ENCODE assay signal across 23 cellular contexts in the genomic region with DNA sequence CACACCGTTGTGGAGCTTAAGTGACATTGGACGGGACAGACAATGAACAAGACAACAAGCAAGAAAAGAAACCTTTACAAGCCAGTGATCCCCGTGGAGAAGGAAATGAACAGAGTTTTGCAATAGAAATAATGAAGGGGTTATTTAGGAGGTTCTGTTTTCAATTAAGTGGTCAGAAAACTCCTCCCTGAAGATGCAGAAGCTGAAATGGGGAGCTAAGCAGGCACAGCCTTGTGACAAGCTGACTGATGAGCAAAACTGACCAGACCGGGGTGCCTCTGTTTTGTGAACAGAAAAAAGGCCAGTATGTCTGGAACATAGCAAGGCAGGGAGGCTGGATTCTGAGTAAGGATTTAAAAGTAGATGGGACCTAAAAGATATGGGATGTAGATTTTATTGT.
"Had no signal": no experiment of that assay in that cellular context is flagged by ENCODE, and none has a peak within 500 bp of the region (broad histone marks: within the 10 kb centered on the region; RNA-seq: fewer than 3 reads in every experiment).

No MANE protein-coding gene starts in this region.

- ATAC-seq: left colon; left ventricle myocardium superior; lower lobe of right lung; natural killer cell; pancreas; right lobe of liver; stimulated activated effector memory CD8-positive, alpha-beta T cell treated with anti-CD3 and anti-CD28 coated beads, Interleukin-12 subunit alpha, Interleukin-12 subunit beta, amount 100 ng/mL, for 72 hours had no signal

- H3K4me1 ChIP-seq: lower lobe of right lung, pancreas, right lobe of liver, stomach, thyroid gland had no signal

- H3K36me3 ChIP-seq: lower lobe of right lung, neutrophil, pancreas, right lobe of liver, stomach, thyroid gland had no signal

- H3K4me3 ChIP-seq: dorsolateral prefrontal cortex, lower lobe of right lung, pancreas, right lobe of liver, stomach, thyroid gland had no signal

- H3K9me3 ChIP-seq: lower lobe of right lung, neutrophil, pancreas, right lobe of liver, thyroid gland had no signal

- H3K27me3 ChIP-seq: dorsolateral prefrontal cortex, neutrophil, pancreas, right lobe of liver, stomach, thyroid gland had no signal

- H3K27ac ChIP-seq: dorsolateral prefrontal cortex, lower lobe of right lung, neutrophil, pancreas, right lobe of liver, stomach, thyroid gland had no signal

- H3K4me3 Mint-ChIP-seq: immature natural killer cell; natural killer cell; stimulated activated effector memory CD8-positive, alpha-beta T cell treated with anti-CD3 and anti-CD28 coated beads, Interleukin-12 subunit alpha, Interleukin-12 subunit beta, amount 100 ng/mL, for 72 hours had no signal

- H3K27ac Mint-ChIP-seq: immature natural killer cell; natural killer cell; stimulated activated effector memory CD8-positive, alpha-beta T cell treated with anti-CD3 and anti-CD28 coated beads, Interleukin-12 subunit alpha, Interleukin-12 subunit beta, amount 100 ng/mL, for 72 hours had no signal

- FAIRE-seq: colon, frontal cortex, pancreas had no signal

- H3K36me3 Mint-ChIP-seq: stimulated activated effector memory CD8-positive, alpha-beta T cell treated with anti-CD3 and anti-CD28 coated beads, Interleukin-12 subunit alpha, Interleukin-12 subunit beta, amount 100 ng/mL, for 72 hours had no signal

- DNase-seq: dorsolateral prefrontal cortex; effector CD4-positive, alpha-beta T cell; hypothalamus; immature natural killer cell; islet precursor cell; kidney glomerular epithelial cell; left colon; left ventricle myocardium superior; lower lobe of right lung; natural killer cell; pancreas; retina; right lobe of liver; stimulated activated CD4-positive, alpha-beta T cell treated with anti-CD3 and anti-CD28 coated beads, Interleukin-2, amount 100 ng/mL, for 24 hours; stimulated activated CD4-positive, alpha-beta T cell treated with anti-CD3 and anti-CD28 coated beads, Interleukin-4, amount 100 ng/mL, for 24 hours; stimulated activated naive CD4-positive, alpha-beta T cell treated with Interleukin-2 at 50 U/mL for 16 hours; stomach; thyroid gland; trophoblast cell had no signal

- H3K4me1 Mint-ChIP-seq: immature natural killer cell; natural killer cell; stimulated activated effector memory CD8-positive, alpha-beta T cell treated with anti-CD3 and anti-CD28 coated beads, Interleukin-12 subunit alpha, Interleukin-12 subunit beta, amount 100 ng/mL, for 72 hours had no signal
